In the genomic region with DNA sequence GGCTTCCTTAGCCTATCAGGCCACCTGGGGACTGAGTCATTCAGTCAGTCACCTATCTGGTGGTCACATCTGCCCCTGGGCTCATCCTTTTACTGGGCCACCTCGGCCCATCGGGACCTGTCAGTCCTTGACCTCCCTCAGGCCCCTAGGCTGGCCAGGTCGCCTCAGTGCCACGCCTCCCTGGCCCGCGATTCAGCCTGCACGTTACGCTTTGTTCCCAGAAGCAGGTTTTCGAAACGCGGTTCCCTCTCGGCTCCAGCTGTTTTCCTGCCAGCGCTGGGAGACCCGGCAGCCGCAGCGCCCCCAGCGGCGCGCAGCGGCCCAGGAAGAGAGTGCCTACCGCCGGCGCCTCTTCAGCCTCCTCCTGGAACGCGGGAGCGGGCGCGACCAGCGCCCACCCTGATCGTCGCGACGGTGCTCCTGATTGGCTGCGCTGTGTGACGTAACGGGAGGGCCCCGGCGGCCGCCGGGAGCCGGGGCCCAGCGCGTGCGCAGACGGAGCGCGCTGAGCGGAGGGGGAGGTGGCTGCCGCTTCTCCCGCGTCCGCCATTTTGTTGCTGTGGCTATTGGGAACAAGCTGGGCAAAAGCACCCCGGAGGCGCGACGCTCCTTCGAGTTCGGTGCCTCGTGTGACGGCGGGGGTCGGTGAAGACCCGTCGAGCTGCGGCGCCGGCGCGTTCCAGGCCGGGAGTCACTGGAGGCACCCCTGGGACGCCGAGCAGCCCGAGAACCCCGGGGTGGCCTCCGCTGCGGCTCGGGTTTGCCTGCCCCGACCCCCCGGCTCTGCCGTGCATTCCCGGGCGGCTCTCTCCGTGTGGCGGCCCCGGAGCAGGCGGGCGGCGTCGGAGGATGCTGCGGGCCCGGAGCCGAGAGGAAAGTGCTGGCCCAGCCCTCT, we compare ENCODE assay signal across 1 cellular context.
TF ChIP-seq lines count a peak whose summit lies in the region.

A gene with protein sequence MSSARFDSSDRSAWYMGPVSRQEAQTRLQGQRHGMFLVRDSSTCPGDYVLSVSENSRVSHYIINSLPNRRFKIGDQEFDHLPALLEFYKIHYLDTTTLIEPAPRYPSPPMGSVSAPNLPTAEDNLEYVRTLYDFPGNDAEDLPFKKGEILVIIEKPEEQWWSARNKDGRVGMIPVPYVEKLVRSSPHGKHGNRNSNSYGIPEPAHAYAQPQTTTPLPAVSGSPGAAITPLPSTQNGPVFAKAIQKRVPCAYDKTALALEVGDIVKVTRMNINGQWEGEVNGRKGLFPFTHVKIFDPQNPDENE (plus strand): TSS at position 492 of the 895 bp plus-strand sequence. CDS start 528 bp downstream, outside the sequence.

TF ChIP-seq in K562, 482 proteins besides CTCF, POLR2A, EP300 and RAD21 (continued from another document and continues in another):
- no peak for TF ChIP-seq HDAC8 (tag; IDR thresholded peaks at IDR 0.05)
- TF ChIP-seq ZNF197 (CRISPR knock-in tag; IDR thresholded peaks at IDR 0.05; ENCODE audit: low read depth) = no peak
- TF ChIP-seq ZBED1 (IDR thresholded peaks at IDR 0.05) = no peak
- TF ChIP-seq NR2C2 (CRISPR knock-in tag; IDR thresholded peaks at IDR 0.05) = peak; percentile 87
- TF ChIP-seq NR2C2 (tag; IDR thresholded peaks at IDR 0.05) = no peak
- no peak for TF ChIP-seq NCOA2 (IDR thresholded peaks at IDR 0.05; ENCODE audit: partially characterized antibody in 2 of 2)
- TF ChIP-seq FOXJ3 (CRISPR knock-in tag; IDR thresholded peaks at IDR 0.05) = no peak
- TF ChIP-seq SAP30 (IDR thresholded peaks at IDR 0.05; ENCODE audit: borderline replicate concordance, insufficient read depth, low read depth, low read length, poor library complexity, severe bottlenecking) = peak; percentile 100
- TF ChIP-seq PCBP2 (IDR thresholded peaks at IDR 0.05; ENCODE audit: low read depth, low read length, poor library complexity, severe bottlenecking) = no peak
- TF ChIP-seq HDAC6 (IDR thresholded peaks at IDR 0.05; ENCODE audit: low read depth, low read length) = peak; percentile 85; the same call in 1 of the 2 replicates
- TF ChIP-seq ZNF175 (CRISPR knock-in tag; IDR thresholded peaks at IDR 0.05; ENCODE audit: low read depth) = no peak
- TF ChIP-seq ETV6 (IDR thresholded peaks at IDR 0.05; ENCODE audit: borderline replicate concordance in 1 of 2, low read depth in 2 of 2, low read length in 1 of 2) = no peak
- no peak for TF ChIP-seq ETV6 (CRISPR knock-in tag; IDR thresholded peaks at IDR 0.05; ENCODE audit: borderline replicate concordance)
- peak in 2 of 3 experiments; percentile 97 to 99 for TF ChIP-seq YY1 (IDR thresholded peaks at IDR 0.05; ENCODE audit: borderline replicate concordance in 1 of 3, control insufficient read depth in 1 of 3, extremely low read depth in 1 of 3, insufficient read depth in 3 of 3, insufficient read length in 1 of 3, insufficient replicate concordance in 2 of 3, low read depth in 1 of 3, low read length in 2 of 3)
- TF ChIP-seq ZNF316 (IDR thresholded peaks at IDR 0.05) = no peak
- no peak for TF ChIP-seq RBM22 (IDR thresholded peaks at IDR 0.05; ENCODE audit: low read depth, low read length, poor library complexity, severe bottlenecking)
- TF ChIP-seq, protein P1, sequence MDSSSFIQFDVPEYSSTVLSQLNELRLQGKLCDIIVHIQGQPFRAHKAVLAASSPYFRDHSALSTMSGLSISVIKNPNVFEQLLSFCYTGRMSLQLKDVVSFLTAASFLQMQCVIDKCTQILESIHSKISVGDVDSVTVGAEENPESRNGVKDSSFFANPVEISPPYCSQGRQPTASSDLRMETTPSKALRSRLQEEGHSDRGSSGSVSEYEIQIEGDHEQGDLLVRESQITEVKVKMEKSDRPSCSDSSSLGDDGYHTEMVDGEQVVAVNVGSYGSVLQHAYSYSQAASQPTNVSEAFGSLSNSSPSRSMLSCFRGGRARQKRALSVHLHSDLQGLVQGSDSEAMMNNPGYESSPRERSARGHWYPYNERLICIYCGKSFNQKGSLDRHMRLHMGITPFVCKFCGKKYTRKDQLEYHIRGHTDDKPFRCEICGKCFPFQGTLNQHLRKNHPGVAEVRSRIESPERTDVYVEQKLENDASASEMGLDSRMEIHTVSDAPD (CRISPR knock-in tag; IDR thresholded peaks at IDR 0.05) = no peak
- no peak for TF ChIP-seq ZNF311 (CRISPR knock-in tag; IDR thresholded peaks at IDR 0.05)
- no peak for TF ChIP-seq CBFB (CRISPR knock-in tag; IDR thresholded peaks at IDR 0.05)
- TF ChIP-seq FOXO4 (CRISPR knock-in tag; IDR thresholded peaks at IDR 0.05) = no peak
- TF ChIP-seq ZKSCAN1 (IDR thresholded peaks at IDR 0.05; ENCODE audit: low read depth, low read length) = no peak
- no peak for TF ChIP-seq NR2C1 (IDR thresholded peaks at IDR 0.05)
- no peak for TF ChIP-seq NR2C1 (tag; IDR thresholded peaks at IDR 0.05)
- no peak for TF ChIP-seq NR0B1 (IDR thresholded peaks at IDR 0.05; ENCODE audit: partially characterized antibody)
- no peak for TF ChIP-seq ETS1 (conservative IDR thresholded peaks at IDR 0.05; ENCODE audit: control insufficient read depth, low read depth, low read length)
- no peak for TF ChIP-seq TEAD1 (CRISPR knock-in tag; IDR thresholded peaks at IDR 0.05)
- TF ChIP-seq ZFP91 (CRISPR knock-in tag; IDR thresholded peaks at IDR 0.05) = peak; percentile 75
- TF ChIP-seq SAFB2 (IDR thresholded peaks at IDR 0.05; ENCODE audit: borderline replicate concordance, low read depth, low read length, severe bottlenecking) = no peak
- TF ChIP-seq, protein P2, sequence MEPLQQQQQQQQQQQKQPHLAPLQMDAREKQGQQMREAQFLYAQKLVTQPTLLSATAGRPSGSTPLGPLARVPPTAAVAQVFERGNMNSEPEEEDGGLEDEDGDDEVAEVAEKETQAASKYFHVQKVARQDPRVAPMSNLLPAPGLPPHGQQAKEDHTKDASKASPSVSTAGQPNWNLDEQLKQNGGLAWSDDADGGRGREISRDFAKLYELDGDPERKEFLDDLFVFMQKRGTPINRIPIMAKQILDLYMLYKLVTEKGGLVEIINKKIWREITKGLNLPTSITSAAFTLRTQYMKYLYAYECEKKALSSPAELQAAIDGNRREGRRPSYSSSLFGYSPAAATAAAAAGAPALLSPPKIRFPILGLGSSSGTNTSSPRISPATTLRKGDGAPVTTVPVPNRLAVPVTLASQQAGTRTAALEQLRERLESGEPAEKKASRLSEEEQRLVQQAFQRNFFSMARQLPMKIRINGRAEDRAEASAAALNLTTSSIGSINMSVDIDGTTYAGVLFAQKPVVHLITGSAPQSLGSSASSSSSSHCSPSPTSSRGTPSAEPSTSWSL (CRISPR knock-in tag; IDR thresholded peaks at IDR 0.05; ENCODE audit: borderline replicate concordance) = no peak
- no peak for TF ChIP-seq BRF2 (IDR thresholded peaks at IDR 0.05; ENCODE audit: borderline replicate concordance, insufficient read depth, insufficient read length)
- TF ChIP-seq, protein P3, sequence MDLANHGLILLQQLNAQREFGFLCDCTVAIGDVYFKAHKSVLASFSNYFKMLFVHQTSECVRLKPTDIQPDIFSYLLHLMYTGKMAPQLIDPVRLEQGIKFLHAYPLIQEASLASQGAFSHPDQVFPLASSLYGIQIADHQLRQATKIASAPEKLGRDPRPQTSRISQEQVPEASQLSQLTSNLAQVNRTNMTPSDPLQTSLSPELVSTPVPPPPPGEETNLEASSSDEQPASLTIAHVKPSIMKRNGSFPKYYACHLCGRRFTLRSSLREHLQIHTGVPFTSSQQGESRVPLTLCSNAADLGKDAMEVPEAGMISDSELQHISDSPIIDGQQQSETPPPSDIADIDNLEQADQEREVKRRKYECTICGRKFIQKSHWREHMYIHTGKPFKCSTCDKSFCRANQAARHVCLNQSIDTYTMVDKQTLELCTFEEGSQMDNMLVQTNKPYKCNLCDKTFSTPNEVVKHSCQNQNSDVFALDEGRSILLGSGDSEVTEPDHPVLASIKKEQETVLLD (IDR thresholded peaks at IDR 0.05) = no peak
- TF ChIP-seq SETDB1 (IDR thresholded peaks at IDR 0.05; ENCODE audit: low read length) = peak; percentile 74
- TF ChIP-seq ZKSCAN3 (CRISPR knock-in tag; IDR thresholded peaks at IDR 0.05) = no peak
- no peak for TF ChIP-seq NFE2 (IDR thresholded peaks at IDR 0.05; ENCODE audit: low read depth)
- TF ChIP-seq FOXP1 (CRISPR knock-in tag; IDR thresholded peaks at IDR 0.05) = no peak
